14 cellular contexts compared by ENCODE assay signal in genomic region chr18:59916746-59917145, GRCh38.
"Had no signal": no experiment of that assay in that cellular context is flagged by ENCODE, and none has a peak within 500 bp of the region (broad histone marks: within the 10 kb centered on the region; RNA-seq: fewer than 3 reads in every experiment).

No MANE protein-coding gene starts in this region.

- H3K4me1 ChIP-seq: breast epithelium, gastrocnemius medialis had no signal

- H3K9me3 ChIP-seq: breast epithelium, gastrocnemius medialis, left lung had no signal

- ATAC-seq: activated CD8-positive, alpha-beta T cell treated with anti-CD3 and anti-CD28 coated beads, Interleukin-2, amount 10 ng/mL, durations not matched to agents 7 days and 5 days had no signal

- H3K27ac ChIP-seq: breast epithelium had no signal

- FAIRE-seq: astrocyte, endometrium had no signal

- H3K4me3 ChIP-seq: breast epithelium, gastrocnemius medialis, left lung, spleen had no signal

- DNase-seq: activated CD4-positive, alpha-beta T cell treated with anti-CD3 and anti-CD28 coated beads, Interleukin-2, amount 10 ng/mL, durations not matched to agents 7 days and 5 days; activated CD8-positive, alpha-beta T cell treated with anti-CD3 and anti-CD28 coated beads, Interleukin-2, amount 10 ng/mL, durations not matched to agents 7 days and 5 days; activated gamma-delta T cell; cortex of kidney; head of caudate nucleus; occipital lobe; posterior cingulate gyrus; spleen; stimulated activated naive CD4-positive, alpha-beta T cell had no signal
